In the genomic region with DNA sequence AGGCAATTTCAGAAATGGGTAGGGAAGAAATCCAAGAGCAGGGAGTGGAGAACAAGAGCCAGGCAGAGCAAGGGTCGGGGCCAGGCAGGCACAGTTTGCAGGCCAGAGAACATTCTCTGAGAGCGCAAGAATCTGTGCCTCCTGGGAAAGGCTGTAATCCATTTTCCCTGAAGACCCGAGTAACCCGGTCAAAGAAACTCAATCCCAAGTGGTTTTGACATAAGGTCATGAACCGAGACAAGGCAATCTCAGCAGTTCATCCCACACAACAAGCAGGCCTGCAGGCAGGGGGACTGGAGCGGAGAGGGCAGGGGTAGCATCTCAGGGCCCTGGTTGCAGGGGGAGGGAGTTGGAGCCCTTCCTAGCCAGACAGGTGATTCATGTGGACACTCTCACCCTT, we compare ENCODE assay signal across 20 cellular contexts.
DNase-seq lines count a peak whose midpoint lies in the region; ATAC-seq and TF ChIP-seq lines count a peak whose summit lies in the region.
"Had no signal": no experiment of that assay in that cellular context is flagged by ENCODE, and none has a peak within 500 bp of the region (broad histone marks: within the 10 kb centered on the region; RNA-seq: fewer than 3 reads in every experiment).

No MANE protein-coding gene starts in this region.

- H3K4me3 ChIP-seq in adipocyte (ENCODE audit: low read length): peak overlapping the region; percentile 18
- peak overlapping the region in 1 of 2 experiments; percentile 52 for H3K4me3 ChIP-seq in mesenchymal stem cell (ENCODE audit: insufficient read depth in 1 of 2, low read depth in 1 of 2, low read length in 2 of 2)
- no peak overlapping the region for H3K4me3 ChIP-seq in smooth muscle cell
- H3K4me3 ChIP-seq: A549, MG63, SK-N-MC had no signal

- no peaks in the 10 kb centered on the region for H3K9me3 ChIP-seq in adipocyte (ENCODE audit: control insufficient read depth, low read length)
- H3K9me3 ChIP-seq in mesenchymal stem cell (ENCODE audit: control insufficient read depth, low read length): no peaks in the 10 kb centered on the region
- no peaks in the 10 kb centered on the region for H3K9me3 ChIP-seq in smooth muscle cell (replicated peaks; ENCODE audit: low read depth)
- H3K9me3 ChIP-seq: A549, MG63 had no signal

- H2BK12ac ChIP-seq in mesenchymal stem cell (ENCODE audit: low read length in 2 of 2): no peak overlapping the region

- H3K4me2 ChIP-seq in mesenchymal stem cell (ENCODE audit: low read length, poor library complexity, severe bottlenecking) (no peak overlapping the region), smooth muscle cell (peak overlapping the region; percentile 58)

- H3K36me3 ChIP-seq in adipocyte (ENCODE audit: control insufficient read depth, insufficient read depth, low read length, severe bottlenecking): no peaks in the 10 kb centered on the region
- H3K36me3 ChIP-seq in mesenchymal stem cell (ENCODE audit: control insufficient read depth in 1 of 2, insufficient read depth in 2 of 2, low read depth in 1 of 2, low read length in 2 of 2): no peaks in the 10 kb centered on the region
- no peaks in the 10 kb centered on the region for H3K36me3 ChIP-seq in smooth muscle cell (ENCODE audit: low read depth)
- H3K36me3 ChIP-seq: MG63 had no signal

- no peak overlapping the region for H3K23ac ChIP-seq in mesenchymal stem cell (ENCODE audit: low read length in 2 of 2)

- no peak overlapping the region for H3K4me3 Mint-ChIP-seq in effector memory CD8-positive, alpha-beta T cell
- H3K4me3 Mint-ChIP-seq: B cell had no signal

- H2AK5ac ChIP-seq in mesenchymal stem cell (ENCODE audit: low read length, severe bottlenecking): no peak overlapping the region

- peak; percentile 13 for DNase-seq in NCI-H82 (lab: John Stamatoyannopoulos, UW)
- no peak for DNase-seq in NCI-H82 treated with DMSO at 0.1 percent for 48 hours (lab: John Stamatoyannopoulos, UW; ENCODE audit: unreplicated experiment)
- no peak for DNase-seq in adipocyte (ENCODE audit: low read depth)
- DNase-seq in mesenchymal stem cell: no peak
- no peak for DNase-seq in smooth muscle cell (lab: John Stamatoyannopoulos, UW; ENCODE audit: unreplicated experiment)
- DNase-seq in effector memory CD8-positive, alpha-beta T cell: no peak
- no peak for DNase-seq in HUDEP-2 (lab: John Stamatoyannopoulos, UW; ENCODE audit: unreplicated experiment in 76 of 76)
- DNase-seq: GDM1, HFFc6, MG63, NCI-H1694 treated with DMSO at 0.1 percent for 48 hours, NCI-H226, NCI-H510A treated with DMSO at 0.1 percent for 48 hours, NCI-H748 treated with DMSO at 0.1 percent for 48 hours, PC-3, Right ventricle myocardium superior had no signal

- H3K4me1 Mint-ChIP-seq in effector memory CD8-positive, alpha-beta T cell (ENCODE audit: low read depth in 2 of 2): peaks cover 6 to 10% of the 10 kb centered on the region in 2 donors

- H3K36me3 Mint-ChIP-seq in effector memory CD8-positive, alpha-beta T cell (ENCODE audit: insufficient read depth): no peaks in the 10 kb centered on the region

- H3K9ac ChIP-seq in adipocyte (ENCODE audit: low read length) (peak overlapping the region; percentile 70), mesenchymal stem cell (ENCODE audit: low read length) (peak overlapping the region; percentile 56), smooth muscle cell (ENCODE audit: low read depth) (no peak overlapping the region)

- H3K79me1 ChIP-seq in mesenchymal stem cell (replicated peaks; ENCODE audit: low read length, poor library complexity, severe bottlenecking): no peaks in the 10 kb centered on the region

- no peaks in the 10 kb centered on the region for H3K27me3 ChIP-seq in adipocyte (replicated peaks; ENCODE audit: control insufficient read depth, insufficient read depth, low read length)
- H3K27me3 ChIP-seq in mesenchymal stem cell (ENCODE audit: control insufficient read depth in 1 of 2, insufficient read depth in 1 of 2, low read length in 2 of 2): peaks cover 10 to 17% of the 10 kb centered on the region in 2 experiments
- H3K27me3 ChIP-seq in smooth muscle cell (ENCODE audit: low read depth): no peaks in the 10 kb centered on the region

- H3K27ac ChIP-seq in mesenchymal stem cell (ENCODE audit: low read length, poor library complexity, severe bottlenecking) (no peak overlapping the region), smooth muscle cell (ENCODE audit: low read depth) (no peak overlapping the region)
- H3K27ac ChIP-seq: A549, SK-N-MC had no signal

- no peak for ATAC-seq in GM18502 (IDR thresholded peaks at IDR 0.05; ENCODE audit: poor library complexity, unreplicated experiment)
- ATAC-seq in effector memory CD8-positive, alpha-beta T cell (replicated peaks): no peak

- H2AFZ ChIP-seq in mesenchymal stem cell (ENCODE audit: low read depth, low read length): no peak overlapping the region
- H2AFZ ChIP-seq in smooth muscle cell (ENCODE audit: low read depth): no peak overlapping the region

- no peak overlapping the region for H3K27ac Mint-ChIP-seq in effector memory CD8-positive, alpha-beta T cell
- H3K27ac Mint-ChIP-seq: B cell, HFFc6 had no signal

- 64% methylated on average over 6 of the region's 6 CpGs for WGBS in mesenchymal stem cell
- 83% methylated on average over 6 of the region's 6 CpGs for WGBS in smooth muscle cell (ENCODE audit: low lambda C conversion rate)

- H2BK15ac ChIP-seq in mesenchymal stem cell (ENCODE audit: low read depth, poor library complexity, severe bottlenecking): no peak overlapping the region

- H3F3A ChIP-seq in smooth muscle cell (ENCODE audit: low read depth): no peaks in the 10 kb centered on the region

- no peak overlapping the region for H4K91ac ChIP-seq in mesenchymal stem cell (ENCODE audit: low read length)

- H4K20me1 ChIP-seq in smooth muscle cell (ENCODE audit: low read depth): no peaks in the 10 kb centered on the region

- H3K27me3 Mint-ChIP-seq in effector memory CD8-positive, alpha-beta T cell: peaks cover 59 to 76% of the 10 kb centered on the region in 2 donors

- H3K14ac ChIP-seq in mesenchymal stem cell (ENCODE audit: low read length in 2 of 2): no peak overlapping the region

- no peak overlapping the region for H3K4ac ChIP-seq in mesenchymal stem cell (ENCODE audit: low read depth in 1 of 2, low read length in 2 of 2)

- H3K4me1 ChIP-seq in adipocyte (ENCODE audit: control insufficient read depth, insufficient read depth, low read length) (peaks cover 22% of the 10 kb centered on the region), mesenchymal stem cell (ENCODE audit: control insufficient read depth, insufficient read depth, low read depth, low read length) (peaks cover 2% of the 10 kb centered on the region), smooth muscle cell (ENCODE audit: low read depth) (no peaks in the 10 kb centered on the region)
- H3K4me1 ChIP-seq: A549 had no signal

- H2BK120ac ChIP-seq in mesenchymal stem cell (ENCODE audit: low read depth, low read length): no peak overlapping the region

- H2BK5ac ChIP-seq in mesenchymal stem cell (ENCODE audit: low read depth, low read length, poor library complexity, severe bottlenecking): no peak overlapping the region

- H3K9me3 Mint-ChIP-seq in effector memory CD8-positive, alpha-beta T cell: peaks cover 3 to 7% of the 10 kb centered on the region in 2 donors
- H3K9me3 Mint-ChIP-seq: HFFc6 had no signal

- TF ChIP-seq CTCF in smooth muscle cell (IDR thresholded peaks at IDR 0.05; ENCODE audit: borderline replicate concordance, insufficient read depth, poor library complexity, severe bottlenecking): no peak

- no peak overlapping the region for H4K8ac ChIP-seq in mesenchymal stem cell (ENCODE audit: low read length)

- H3K79me2 ChIP-seq in smooth muscle cell (ENCODE audit: low read depth): no peaks in the 10 kb centered on the region

- H3K18ac ChIP-seq in mesenchymal stem cell (ENCODE audit: low read depth in 1 of 2, low read length in 2 of 2): no peak overlapping the region
